8 cellular contexts compared by ENCODE assay signal in genomic region chr19:12789904-12790619, GRCh38. TPM values are rescaled to one million over a fixed set of nuclear protein-coding genes. Genes with fewer than 3 reads are reported as not detected.
DNase-seq lines count a peak whose midpoint lies in the region; ATAC-seq lines count a peak whose summit lies in the region.

No MANE protein-coding gene starts in this region.

- DNase-seq in AG08395 (ENCODE audit: low spot score) (peak; percentile 95), NCI-H460 (ENCODE audit: extremely low read depth, low read depth) (peak; percentile 95), cerebellum (ENCODE audit: low spot score) (peak; percentile 96), kidney glomerular epithelial cell (lab: John Stamatoyannopoulos, UW) (peak; percentile 84)
- peak; percentile 83 to 95 for DNase-seq in activated CD4-positive, alpha-beta T cell treated with anti-CD3 and anti-CD28 coated beads for 24 hours (ENCODE audit: low read depth in 2 of 2)
- peak; percentile 98 for DNase-seq in stimulated activated CD4-positive, alpha-beta T cell treated with anti-CD3 and anti-CD28 coated beads, Interleukin-15, amount 100 ng/mL, for 24 hours

- peak; percentile 36 for ATAC-seq in GM18907 (IDR thresholded peaks at IDR 0.05; ENCODE audit: unreplicated experiment)
- peak; percentile 29 for ATAC-seq in HG03139 (IDR thresholded peaks at IDR 0.05; ENCODE audit: unreplicated experiment)

RNA-seq across cellular contexts. Expression of gene JUNB, which starts 1.2 kb away (rescaled TPM):
- total RNA-seq in NCI-H460 (2014; rRNA removed; shearing (Covaris generic)): 137 and 153 TPM in 2 replicates
- polyA plus RNA-seq in NCI-H460 (2014; cell fraction: nucleus; rRNA removed): 81.5 and 84.9 TPM in 2 replicates
- total RNA-seq in cerebellum: 9.0 TPM

RNA-seq across cellular contexts. Expression of gene PRDX2, which starts 11.5 kb away (rescaled TPM):
- total RNA-seq in NCI-H460 (2014; rRNA removed; shearing (Covaris generic)): 216 and 259 TPM in 2 replicates
- 220 and 248 TPM in 2 replicates for polyA plus RNA-seq in NCI-H460 (2014; cell fraction: nucleus; rRNA removed)
- total RNA-seq in cerebellum: 150 TPM

RNA-seq across cellular contexts. Expression of gene THSD8, which starts 11.8 kb away (rescaled TPM):
- not detected in 2 replicates for total RNA-seq in NCI-H460 (2014; rRNA removed; shearing (Covaris generic))
- polyA plus RNA-seq in NCI-H460 (2014; cell fraction: nucleus; rRNA removed): not detected in 2 replicates
- not detected for total RNA-seq in cerebellum

RNA-seq across cellular contexts. Expression of gene HOOK2, which starts 14.7 kb away (rescaled TPM):
- 6.0 TPM in 2 replicates for total RNA-seq in NCI-H460 (2014; rRNA removed; shearing (Covaris generic))
- 52.1 and 63.4 TPM in 2 replicates for polyA plus RNA-seq in NCI-H460 (2014; cell fraction: nucleus; rRNA removed)
- 21.7 TPM for total RNA-seq in cerebellum

RNA-seq across cellular contexts. Expression of gene RNASEH2A, which starts 16.3 kb away (rescaled TPM):
- total RNA-seq in NCI-H460 (2014; rRNA removed; shearing (Covaris generic)): 25.6 and 31.1 TPM in 2 replicates
- polyA plus RNA-seq in NCI-H460 (2014; cell fraction: nucleus; rRNA removed): 28.9 and 33.4 TPM in 2 replicates
- total RNA-seq in cerebellum: 13.6 TPM

Comparison
In these comparisons a context has a peak if more than half of its experiments do, and no peak if none do; other contexts are left out.
1. Peak in every context shown above with its lines: DNase-seq and ATAC-seq.
2. RNA of gene JUNB, which starts 1.2 kb away (total RNA-seq): 137 to 153 TPM in NCI-H460; 9.0 TPM in cerebellum (single experiment); every median in the first group is over 10 times any median in the second.